In the genomic region with DNA sequence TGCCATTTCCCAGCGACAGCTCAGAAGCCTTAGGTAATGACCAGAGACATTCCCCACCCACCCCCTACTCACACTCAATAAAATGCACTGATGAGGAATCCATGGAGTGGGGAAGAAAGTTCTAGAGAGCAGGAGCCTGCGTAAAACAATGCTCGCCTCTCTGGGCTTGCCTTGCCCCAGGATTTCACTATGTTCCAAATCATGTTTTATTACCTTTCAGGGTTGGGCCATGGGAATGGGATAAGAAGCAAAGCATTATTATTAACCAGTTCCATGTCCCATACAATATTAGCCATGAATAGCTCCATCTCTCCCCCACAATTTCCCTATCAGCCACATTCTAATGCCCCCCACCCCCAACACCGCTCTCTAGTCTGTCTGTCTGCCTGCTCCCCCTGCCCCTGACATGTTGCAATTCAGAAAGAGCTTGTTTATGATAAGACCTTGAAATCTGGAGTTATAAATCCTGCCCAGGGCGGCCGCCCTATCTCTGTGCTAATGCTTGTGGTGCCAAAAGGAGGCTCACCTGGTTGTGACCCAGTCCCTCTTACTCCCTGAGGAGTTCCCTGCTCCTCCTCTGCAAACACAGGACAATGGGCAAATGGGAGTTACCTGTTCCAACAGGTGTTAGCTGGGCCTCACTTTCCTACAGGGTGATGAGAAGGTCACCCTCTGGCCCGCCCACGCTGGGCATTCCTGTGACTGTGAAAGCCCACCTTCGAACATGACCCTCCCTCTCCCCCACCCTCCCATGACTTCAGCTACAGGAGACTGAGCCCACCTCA, we compare ENCODE assay signal across 17 cellular contexts. TPM values are rescaled to one million over a fixed set of nuclear protein-coding genes. Genes with fewer than 3 reads are reported as not detected.
DNase-seq lines count a peak whose midpoint lies in the region; TF ChIP-seq lines count a peak whose summit lies in the region.
"Had no signal": no experiment of that assay in that cellular context is flagged by ENCODE, and none has a peak within 500 bp of the region (broad histone marks: within the 10 kb centered on the region; RNA-seq: fewer than 3 reads in every experiment).

No MANE protein-coding gene starts in this region.

- H3K4me2 ChIP-seq in mesenchymal stem cell (ENCODE audit: low read length, poor library complexity, severe bottlenecking) = no peak overlapping the region

- H3K27ac ChIP-seq in brain microvascular endothelial cell (peak overlapping the region; percentile 23), mesenchymal stem cell (ENCODE audit: low read length, poor library complexity, severe bottlenecking) (peak overlapping the region; percentile 89)
- H3K27ac ChIP-seq in CD4-positive, alpha-beta memory T cell (ENCODE audit: low read depth, low read length) = no peak overlapping the region
- H3K27ac ChIP-seq: coronary artery, esophagus squamous epithelium had no signal

- peaks cover 38% of the 10 kb centered on the region for H3K4me1 Mint-ChIP-seq in Caco-2 (ENCODE audit: low read depth, unreplicated experiment)
- H3K4me1 Mint-ChIP-seq in CD4-positive, alpha-beta memory T cell = no peaks in the 10 kb centered on the region

- peak; percentile 71 to 89 for DNase-seq in Caco-2
- peak; percentile 78 for DNase-seq in NCI-H187 treated with DMSO at 0.1 percent for 48 hours (lab: John Stamatoyannopoulos, UW)
- DNase-seq in brain microvascular endothelial cell = no peak
- DNase-seq in mesenchymal stem cell = no peak
- DNase-seq in CD4-positive, alpha-beta memory T cell = no peak
- no peak for DNase-seq in NCI-H748 (lab: John Stamatoyannopoulos, UW; ENCODE audit: unreplicated experiment)
- DNase-seq in GM03348 (ENCODE audit: low spot score) = no peak
- DNase-seq in activated T-cell treated with anti-CD3 and anti-CD28 coated beads for 4 hours = no peak
- DNase-seq: anterior cingulate cortex, Calu3, esophagus squamous epithelium, hippocampal formation, KBM-7, NCI-H524, substantia nigra had no signal

- 93% methylated on average over 9 of the region's 9 CpGs for WGBS in mesenchymal stem cell

- no peaks in the 10 kb centered on the region for H3K27me3 ChIP-seq in Caco-2 (replicated peaks; ENCODE audit: control insufficient read depth, insufficient read depth, low read length)
- H3K27me3 ChIP-seq in brain microvascular endothelial cell (replicated peaks) = no peaks in the 10 kb centered on the region
- peaks cover 0 to 2% of the 10 kb centered on the region in 2 experiments for H3K27me3 ChIP-seq in mesenchymal stem cell (ENCODE audit: control insufficient read depth in 1 of 2, insufficient read depth in 1 of 2, low read length in 2 of 2)
- no peaks in the 10 kb centered on the region for H3K27me3 ChIP-seq in CD4-positive, alpha-beta memory T cell (ENCODE audit: insufficient read depth, low read length)

- H3K36me3 ChIP-seq in Caco-2 (ENCODE audit: control insufficient read depth, insufficient read depth, low read length) (no peaks in the 10 kb centered on the region), brain microvascular endothelial cell (replicated peaks) (no peaks in the 10 kb centered on the region), mesenchymal stem cell (ENCODE audit: control insufficient read depth in 1 of 2, insufficient read depth in 2 of 2, low read depth in 1 of 2, low read length in 2 of 2) (no peaks in the 10 kb centered on the region)
- no peaks in the 10 kb centered on the region for H3K36me3 ChIP-seq in CD4-positive, alpha-beta memory T cell (ENCODE audit: insufficient read depth, low read length)
- H3K36me3 ChIP-seq: esophagus squamous epithelium had no signal

- H3K4me1 ChIP-seq in Caco-2 (peaks cover 69% of the 10 kb centered on the region), mesenchymal stem cell (ENCODE audit: control insufficient read depth, insufficient read depth, low read depth, low read length) (peaks cover 20% of the 10 kb centered on the region)
- H3K4me1 ChIP-seq in CD4-positive, alpha-beta memory T cell (ENCODE audit: insufficient read depth, low read length) = no peaks in the 10 kb centered on the region
- H3K4me1 ChIP-seq: esophagus squamous epithelium had no signal

- no peak overlapping the region for H2BK120ac ChIP-seq in mesenchymal stem cell (ENCODE audit: low read depth, low read length)

- peak overlapping the region; percentile 78 for H2AK5ac ChIP-seq in mesenchymal stem cell (ENCODE audit: low read length, severe bottlenecking)

- H2BK5ac ChIP-seq in mesenchymal stem cell (ENCODE audit: low read depth, low read length, poor library complexity, severe bottlenecking) = peak overlapping the region; percentile 68

- intact Hi-C loops in Caco-2 (cut with micrococcal nuclease; ENCODE audit: unreplicated experiment) = loop anchor here (1.0 to 10.0 kb wide), 3 partner anchors 18 to 64 kb away; no protein-coding TSS in a partner anchor
- intact Hi-C loops in CD4-positive, alpha-beta memory T cell (cut with micrococcal nuclease) = no loop called here

- H2BK12ac ChIP-seq in mesenchymal stem cell (ENCODE audit: low read length in 2 of 2) = peak overlapping the region in 1 of 2 experiments; percentile 2

- H3K14ac ChIP-seq in mesenchymal stem cell (ENCODE audit: low read length in 2 of 2) = no peak overlapping the region

- H3K27ac Mint-ChIP-seq in Caco-2 (ENCODE audit: unreplicated experiment) = peak overlapping the region; percentile 96
- H3K27ac Mint-ChIP-seq in CD4-positive, alpha-beta memory T cell = no peak overlapping the region
- H3K27ac Mint-ChIP-seq: natural killer cell treated with Interleukin-12 subunit alpha and Interleukin-12 subunit beta and Interleukin-15 and Interleukin-18, amount 100 ng/mL, for 72 hours had no signal

- peak overlapping the region; percentile 33 for H3K9ac ChIP-seq in mesenchymal stem cell (ENCODE audit: low read length)

- peak overlapping the region; percentile 50 to 71 for H3K18ac ChIP-seq in mesenchymal stem cell (ENCODE audit: low read depth in 1 of 2, low read length in 2 of 2)

- no peaks in the 10 kb centered on the region for H3K79me1 ChIP-seq in mesenchymal stem cell (replicated peaks; ENCODE audit: low read length, poor library complexity, severe bottlenecking)

- no peaks in the 10 kb centered on the region for H3K9me3 ChIP-seq in Caco-2
- no peaks in the 10 kb centered on the region for H3K9me3 ChIP-seq in mesenchymal stem cell (ENCODE audit: control insufficient read depth, low read length)
- no peaks in the 10 kb centered on the region for H3K9me3 ChIP-seq in CD4-positive, alpha-beta memory T cell (ENCODE audit: control insufficient read depth in 1 of 2, low read length in 2 of 2)
- H3K9me3 ChIP-seq: esophagus squamous epithelium had no signal

- peak overlapping the region; percentile 86 for H4K8ac ChIP-seq in mesenchymal stem cell (ENCODE audit: low read length)

- peaks cover 15% of the 10 kb centered on the region for H3K36me3 Mint-ChIP-seq in Caco-2 (ENCODE audit: insufficient read depth, unreplicated experiment)
- no peaks in the 10 kb centered on the region for H3K36me3 Mint-ChIP-seq in CD4-positive, alpha-beta memory T cell
- H3K36me3 Mint-ChIP-seq: natural killer cell treated with Interleukin-12 subunit alpha and Interleukin-12 subunit beta and Interleukin-15 and Interleukin-18, amount 100 ng/mL, for 72 hours had no signal

- no peak overlapping the region for H2BK15ac ChIP-seq in mesenchymal stem cell (ENCODE audit: low read depth, poor library complexity, severe bottlenecking)

- no peak overlapping the region for H2AFZ ChIP-seq in mesenchymal stem cell (ENCODE audit: low read depth, low read length)

- BruUV-seq in Caco-2 (replicated peaks; lab: Mats Ljungman, UMichigan) = no TSS peak

- in situ Hi-C loops in brain microvascular endothelial cell (cut with HindIII; ENCODE audit: low pct_ligation_motif_present, low sequenced_read_pairs) = no loop called here

- H3K4me3 ChIP-seq in Caco-2 (ENCODE audit: low read depth, low read length) (no peak overlapping the region), brain microvascular endothelial cell (ENCODE audit: low read depth, low read length) (no peak overlapping the region), mesenchymal stem cell (ENCODE audit: insufficient read depth in 1 of 2, low read depth in 1 of 2, low read length in 2 of 2) (peak overlapping the region in 1 of 2 experiments; percentile 23)
- H3K4me3 ChIP-seq in CD4-positive, alpha-beta memory T cell (ENCODE audit: low read length in 2 of 2) = no peak overlapping the region
- H3K4me3 ChIP-seq: coronary artery, esophagus squamous epithelium had no signal

- H3K27me3 Mint-ChIP-seq in Caco-2 (ENCODE audit: insufficient read depth, unreplicated experiment) = no peaks in the 10 kb centered on the region
- H3K27me3 Mint-ChIP-seq in CD4-positive, alpha-beta memory T cell = peaks cover 2 to 10% of the 10 kb centered on the region in 2 donors

- no peaks in the 10 kb centered on the region for H3K9me3 Mint-ChIP-seq in Caco-2 (ENCODE audit: unreplicated experiment)
- no peaks in the 10 kb centered on the region for H3K9me3 Mint-ChIP-seq in CD4-positive, alpha-beta memory T cell
- H3K9me3 Mint-ChIP-seq: natural killer cell treated with Interleukin-12 subunit alpha and Interleukin-12 subunit beta and Interleukin-15 and Interleukin-18, amount 100 ng/mL, for 72 hours had no signal

- no peak overlapping the region for H3K23ac ChIP-seq in mesenchymal stem cell (ENCODE audit: low read length in 2 of 2)

- no peak overlapping the region for H4K91ac ChIP-seq in mesenchymal stem cell (ENCODE audit: low read length)

- no peak for TF ChIP-seq CTCF in Caco-2 (IDR thresholded peaks at IDR 0.05; ENCODE audit: insufficient read depth in 1 of 2, low read depth in 1 of 2, low read length in 1 of 2, severe bottlenecking in 1 of 2, unreplicated experiment in 1 of 2)
- no peak for TF ChIP-seq CTCF in brain microvascular endothelial cell (IDR thresholded peaks at IDR 0.05; ENCODE audit: low read depth, low read length, missing control alignments)

- H3K4ac ChIP-seq in mesenchymal stem cell (ENCODE audit: low read depth in 1 of 2, low read length in 2 of 2) = no peak overlapping the region

- CTCF ChIA-PET in Caco-2 (lab: Charles Lee) = interaction anchor here (0.6 to 2.1 kb wide), 9 partner anchors 10 to 75 kb away, joined by 3 to 10 read pairs (median 3); no protein-coding TSS in a partner anchor
- CTCF ChIA-PET in CD4-positive, alpha-beta memory T cell (lab: Charles Lee; ENCODE audit: partially characterized antibody) = no interaction called here

- POLR2A ChIA-PET in Caco-2 (lab: Charles Lee) = interaction anchor here (0.6 to 2.0 kb wide), 8 partner anchors 12 to 801 kb away, joined by 3 to 10 read pairs (median 5); no protein-coding TSS in a partner anchor
- POLR2A ChIA-PET in CD4-positive, alpha-beta memory T cell (lab: Charles Lee; ENCODE audit: partially characterized antibody) = no interaction called here

- peak overlapping the region; percentile 19 for H3K4me3 Mint-ChIP-seq in Caco-2 (ENCODE audit: unreplicated experiment)
- H3K4me3 Mint-ChIP-seq in CD4-positive, alpha-beta memory T cell = no peak overlapping the region
- H3K4me3 Mint-ChIP-seq: natural killer cell treated with Interleukin-12 subunit alpha and Interleukin-12 subunit beta and Interleukin-15 and Interleukin-18, amount 100 ng/mL, for 72 hours had no signal

RNA-seq across cellular contexts. Expression of a gene that starts 28.0 kb away (rescaled TPM):
- 78.7 and 85.1 TPM in 2 replicates for total RNA-seq in Caco-2 (2022)
- polyA plus RNA-seq in mesenchymal stem cell (2013, experiment 1 of 2) = 27.2 TPM
- polyA plus RNA-seq in mesenchymal stem cell (2013, experiment 2 of 2) = 28.6 TPM
- total RNA-seq in CD4-positive, alpha-beta memory T cell = 10 to 100 TPM; 25.7 to 26.5 TPM
- polyA plus RNA-seq in CD4-positive, alpha-beta memory T cell = 10 to 100 TPM; 10.9 to 16.1 TPM

Comparison
In these comparisons a context has a peak if more than half of its experiments do, and no peak if none do; other contexts are left out.
1. DNase-seq: peak in Caco-2 (2 of 2) and NCI-H187 treated with DMSO at 0.1 percent for 48 hours (single experiment); none in brain microvascular endothelial cell (single experiment), mesenchymal stem cell (single experiment), CD4-positive, alpha-beta memory T cell (0 of 5), NCI-H748 (single experiment), GM03348 (single experiment) and activated T-cell treated with anti-CD3 and anti-CD28 coated beads for 4 hours (single experiment).